Comparison of ENCODE assay signal across 22 cellular contexts in genomic region chr1:116439701-116440100, GRCh38.
"Had no signal": no experiment of that assay in that cellular context is flagged by ENCODE, and none has a peak within 500 bp of the region (broad histone marks: within the 10 kb centered on the region; RNA-seq: fewer than 3 reads in every experiment).

No MANE protein-coding gene starts in this region.

- H3K27me3 ChIP-seq: dorsolateral prefrontal cortex, right atrium auricular region, transverse colon had no signal

- H3K36me3 ChIP-seq: esophagus muscularis mucosa, right atrium auricular region, transverse colon had no signal

- DNase-seq: caudate nucleus; dorsolateral prefrontal cortex; effector CD8-positive, alpha-beta T cell; foreskin keratinocyte; head of caudate nucleus; hippocampal formation; left colon; left ventricle myocardium superior; mesendoderm; naive B cell; nephron progenitor cell; posterior cingulate gyrus; small intestine; stimulated activated CD4-positive, alpha-beta T cell treated with anti-CD3 and anti-CD28 coated beads, Interleukin-2, amount 100 ng/mL, for 48 hours; stimulated activated naive CD4-positive, alpha-beta T cell treated with Interleukin-2 at 50 U/mL for 16 hours; transverse colon had no signal

- H3K9me3 ChIP-seq: right atrium auricular region, transverse colon had no signal

- H3K4me1 ChIP-seq: esophagus muscularis mucosa, foreskin keratinocyte, right atrium auricular region, transverse colon had no signal

- FAIRE-seq: endometrium, small intestine had no signal

- H3K27ac ChIP-seq: epithelial cell of prostate, esophagus muscularis mucosa, foreskin keratinocyte, right atrium auricular region, transverse colon had no signal

- H3K4me3 ChIP-seq: coronary artery, dorsolateral prefrontal cortex, esophagus muscularis mucosa, lung, right atrium auricular region, transverse colon had no signal
